In genomic region chr14:77110286-77110685, GRCh38 we compare ENCODE assay signal across 17 cellular contexts. TPM values are rescaled to one million over a fixed set of nuclear protein-coding genes. Genes with fewer than 3 reads are reported as not detected.
DNase-seq lines count a peak whose midpoint lies in the region; ATAC-seq and TF ChIP-seq lines count a peak whose summit lies in the region.
"Had no signal": no experiment of that assay in that cellular context is flagged by ENCODE, and none has a peak within 500 bp of the region (broad histone marks: within the 10 kb centered on the region; RNA-seq: fewer than 3 reads in every experiment).

No MANE protein-coding gene starts in this region.

- no peaks in the 10 kb centered on the region for H3K9me3 Mint-ChIP-seq in endodermal cell
- H3K9me3 Mint-ChIP-seq: activated T-cell treated with anti-CD3 and anti-CD28 coated beads, Interleukin-2, amount 50 U/mL, for 72 hours; effector memory CD8-positive, alpha-beta T cell; stimulated activated memory B cell treated with anti-CD40 and anti-IgM and Interleukin-4, amounts not matched to agents 10 μg/mL and 1 μg/mL and 100 μg/mL, for 72 hours had no signal

- H3K27me3 ChIP-seq in HUES64 (ENCODE audit: insufficient read depth, low read length): no peaks in the 10 kb centered on the region
- no peaks in the 10 kb centered on the region for H3K27me3 ChIP-seq in endodermal cell (ENCODE audit: control insufficient read depth, insufficient read depth, low read length, poor library complexity, severe bottlenecking)
- H3K27me3 ChIP-seq in muscle layer of duodenum (ENCODE audit: low read depth, low read length): no peaks in the 10 kb centered on the region
- no peaks in the 10 kb centered on the region for H3K27me3 ChIP-seq in suprapubic skin
- no peaks in the 10 kb centered on the region for H3K27me3 ChIP-seq in adrenal gland

- 93% methylated on average over 1 of the region's 1 CpG for WGBS in HUES64
- 100% methylated on average over 1 of the region's 1 CpG; no CpG with 5 or more reads in 1 of the 2 experiments for whole genome bisulfite sequencing in endodermal cell (ENCODE audit: insufficient coverage in 1 of 2, insufficient read length in 1 of 2), 2 experiments
- 92% methylated on average over 1 of the region's 1 CpG for WGBS in suprapubic skin
- 81 to 96% (median 89%) methylated on average over 1 of the region's 1 CpG for WGBS in adrenal gland, 4 donors

- H3K9ac ChIP-seq in HUES64 (ENCODE audit: low read depth, low read length) (peak overlapping the region; percentile 66; the same call in 1 of the 2 replicates), endodermal cell (ENCODE audit: extremely low read depth, low read length, poor library complexity, severe bottlenecking) (no peak overlapping the region)

- H3K27ac ChIP-seq in HUES64 (ENCODE audit: low read depth, low read length) (peak overlapping the region; percentile 93), endodermal cell (ENCODE audit: low read depth, low read length) (peak overlapping the region; percentile 98), muscle layer of duodenum (ENCODE audit: low read length) (peak overlapping the region; percentile 74), suprapubic skin (peak overlapping the region; percentile 87), adrenal gland (peak overlapping the region in 1 of 5 donors; percentile 50)

- H3K36me3 Mint-ChIP-seq in endodermal cell (ENCODE audit: low read depth): peaks cover 52% of the 10 kb centered on the region

- H3K27ac Mint-ChIP-seq in endodermal cell: peak overlapping the region; percentile 98
- H3K27ac Mint-ChIP-seq: activated T-cell treated with anti-CD3 and anti-CD28 coated beads, Interleukin-2, amount 50 U/mL, for 72 hours; stimulated activated memory B cell treated with anti-CD40 and anti-IgM and Interleukin-4, amounts not matched to agents 10 μg/mL and 1 μg/mL and 100 μg/mL, for 72 hours had no signal

- no peak for DNase-seq in endodermal cell
- DNase-seq in suprapubic skin (ENCODE audit: low spot score in 2 of 2): no peak
- DNase-seq in posterior cingulate gyrus: no peak
- DNase-seq in NCI-H2081 (lab: John Stamatoyannopoulos, UW): no peak
- DNase-seq in adrenal gland: no peak
- DNase-seq: activated CD4-positive, alpha-beta T cell treated with anti-CD3 and anti-CD28 coated beads, Interleukin-2, amount 50 U/mL, for 48 hours; activated T-cell treated with anti-CD3 and anti-CD28 coated beads, Interleukin-2, amount 50 U/mL, for 72 hours; central memory CD4-positive, alpha-beta T cell; effector memory CD8-positive, alpha-beta T cell; KBM-7; NCI-H1092 treated with DMSO at 0.1 percent for 48 hours; stimulated activated CD4-positive, alpha-beta T cell treated with anti-CD3 and anti-CD28 coated beads, Interleukin-12 subunit alpha, Interleukin-12 subunit beta, amount 100 ng/mL, for 4 hours had no signal

- peaks cover 19% of the 10 kb centered on the region for H3K4me1 Mint-ChIP-seq in endodermal cell

- no peak for TF ChIP-seq EP300 in suprapubic skin (IDR thresholded peaks at IDR 0.05)

- H3K36me3 ChIP-seq in HUES64 (ENCODE audit: insufficient read depth, low read length): peaks cover 83% of the 10 kb centered on the region
- H3K36me3 ChIP-seq in endodermal cell (ENCODE audit: control insufficient read depth, insufficient read depth, low read length): peaks cover 80% of the 10 kb centered on the region
- peaks cover 31 to 53% of the 10 kb centered on the region in 2 donors for H3K36me3 ChIP-seq in muscle layer of duodenum (ENCODE audit: control insufficient read depth in 1 of 2, insufficient read depth in 2 of 2, low read length in 2 of 2)
- peaks cover 61% of the 10 kb centered on the region for H3K36me3 ChIP-seq in suprapubic skin
- peaks cover 0 to 51% of the 10 kb centered on the region in 2 donors for H3K36me3 ChIP-seq in adrenal gland (replicated peaks in 1 of 2)

- no peaks in the 10 kb centered on the region for H3K27me3 Mint-ChIP-seq in endodermal cell (ENCODE audit: insufficient read depth)
- H3K27me3 Mint-ChIP-seq: effector memory CD8-positive, alpha-beta T cell; stimulated activated memory B cell treated with anti-CD40 and anti-IgM and Interleukin-4, amounts not matched to agents 10 μg/mL and 1 μg/mL and 100 μg/mL, for 72 hours had no signal

- H3K4me3 ChIP-seq in HUES64 (ENCODE audit: low read length) (peak overlapping the region; percentile 15; the same call in 1 of the 2 replicates), endodermal cell (ENCODE audit: low read length) (no peak overlapping the region), muscle layer of duodenum (ENCODE audit: low read depth in 1 of 2, low read length in 2 of 2) (no peak overlapping the region), suprapubic skin (no peak overlapping the region), adrenal gland (no peak overlapping the region)

- no peak overlapping the region for H3K4me3 Mint-ChIP-seq in endodermal cell
- H3K4me3 Mint-ChIP-seq: activated T-cell treated with anti-CD3 and anti-CD28 coated beads, Interleukin-2, amount 50 U/mL, for 72 hours; effector memory CD8-positive, alpha-beta T cell; stimulated activated memory B cell treated with anti-CD40 and anti-IgM and Interleukin-4, amounts not matched to agents 10 μg/mL and 1 μg/mL and 100 μg/mL, for 72 hours had no signal

- no peak for ATAC-seq in GM18858 (IDR thresholded peaks at IDR 0.05; ENCODE audit: unreplicated experiment)
- ATAC-seq: activated T-cell treated with anti-CD3 and anti-CD28 coated beads, Interleukin-2, amount 50 U/mL, for 72 hours; effector memory CD8-positive, alpha-beta T cell; stimulated activated memory B cell treated with anti-CD40 and anti-IgM and Interleukin-4, amounts not matched to agents 10 μg/mL and 1 μg/mL and 100 μg/mL, for 72 hours had no signal

- intact Hi-C loops in posterior cingulate gyrus (cut with DNase I) (no loop called here), adrenal gland (cut with DNase I) (no loop called here)

- no peak for TF ChIP-seq POLR2A in suprapubic skin (IDR thresholded peaks at IDR 0.05)
- TF ChIP-seq POLR2A in adrenal gland (IDR thresholded peaks at IDR 0.05): no peak

- TF ChIP-seq CTCF in endodermal cell (conservative IDR thresholded peaks at IDR 0.05) (no peak), suprapubic skin (IDR thresholded peaks at IDR 0.05) (no peak), adrenal gland (IDR thresholded peaks at IDR 0.05) (no peak)

- H3K9me3 ChIP-seq in HUES64 (ENCODE audit: insufficient read depth, low read depth, low read length) (no peaks in the 10 kb centered on the region), endodermal cell (ENCODE audit: control insufficient read depth, low read length) (no peaks in the 10 kb centered on the region), muscle layer of duodenum (ENCODE audit: control insufficient read depth in 1 of 2, low read length in 2 of 2) (no peaks in the 10 kb centered on the region), suprapubic skin (no peaks in the 10 kb centered on the region), adrenal gland (replicated peaks in 1 of 3) (no peaks in the 10 kb centered on the region)

- H3K4me1 ChIP-seq in HUES64 (ENCODE audit: insufficient read depth, low read length): peaks cover 50% of the 10 kb centered on the region
- H3K4me1 ChIP-seq in endodermal cell (ENCODE audit: control insufficient read depth, insufficient read depth, low read length): peaks cover 11% of the 10 kb centered on the region
- H3K4me1 ChIP-seq in muscle layer of duodenum (ENCODE audit: control insufficient read depth in 1 of 2, insufficient read depth in 2 of 2, low read length in 2 of 2): peaks cover 4 to 40% of the 10 kb centered on the region in 2 donors
- peaks cover 49% of the 10 kb centered on the region for H3K4me1 ChIP-seq in suprapubic skin
- H3K4me1 ChIP-seq in adrenal gland (replicated peaks in 1 of 2): peaks cover 0 to 33% of the 10 kb centered on the region in 2 donors

RNA-seq across cellular contexts. Expression of gene CIPC, which starts 12.2 kb away (rescaled TPM):
- polyA plus RNA-seq in HUES64 (2013, experiment 1 of 2): 17.7 TPM
- 16.9 TPM for polyA plus RNA-seq in HUES64 (2013, experiment 2 of 2)
- 10 to 100 TPM; 16.2 to 22.5 TPM for total RNA-seq in endodermal cell
- polyA plus RNA-seq in endodermal cell (2013, experiment 1 of 2): 19.9 TPM
- 21.3 TPM for polyA plus RNA-seq in endodermal cell (2013, experiment 2 of 2)
- 10 to 100 TPM; 47.2 to 79.0 (median 53.9) TPM for total RNA-seq in suprapubic skin
- total RNA-seq in adrenal gland: 10 to 100 TPM; 23.2 to 48.6 (median 28.8) TPM
- polyA plus RNA-seq in adrenal gland: 10 to 100 TPM in 1 of 3 donors, 1 to 10 TPM in 2; 3.7 to 16.1 (median 5.6) TPM

RNA-seq across cellular contexts. Expression of gene ZDHHC22, which starts 31.3 kb away (rescaled TPM):
- polyA plus RNA-seq in HUES64 (2013, experiment 1 of 2): 19.1 TPM
- 16.3 TPM for polyA plus RNA-seq in HUES64 (2013, experiment 2 of 2)
- total RNA-seq in endodermal cell (1 to 10 TPM in 1 of 2 donors, under 1 TPM in 1; 0.38 to 1.7 TPM), suprapubic skin (not detected), adrenal gland (1 to 10 TPM in 1 of 8 donors, under 1 TPM in 2, not detected in 5; 0.23 to 1.2 (median 0.28) TPM)
- polyA plus RNA-seq in endodermal cell (2013, experiment 1 of 2): 9.5 TPM
- polyA plus RNA-seq in endodermal cell (2013, experiment 2 of 2): 8.9 TPM
- polyA plus RNA-seq in adrenal gland: under 1 TPM in 1 of 3 donors, not detected in 2; 0.24 TPM
- total RNA-seq: activated T-cell treated with anti-CD3 and anti-CD28 coated beads, Interleukin-2, amount 50 U/mL, for 72 hours; mesenteric fat pad had no signal
